In the genomic region with DNA sequence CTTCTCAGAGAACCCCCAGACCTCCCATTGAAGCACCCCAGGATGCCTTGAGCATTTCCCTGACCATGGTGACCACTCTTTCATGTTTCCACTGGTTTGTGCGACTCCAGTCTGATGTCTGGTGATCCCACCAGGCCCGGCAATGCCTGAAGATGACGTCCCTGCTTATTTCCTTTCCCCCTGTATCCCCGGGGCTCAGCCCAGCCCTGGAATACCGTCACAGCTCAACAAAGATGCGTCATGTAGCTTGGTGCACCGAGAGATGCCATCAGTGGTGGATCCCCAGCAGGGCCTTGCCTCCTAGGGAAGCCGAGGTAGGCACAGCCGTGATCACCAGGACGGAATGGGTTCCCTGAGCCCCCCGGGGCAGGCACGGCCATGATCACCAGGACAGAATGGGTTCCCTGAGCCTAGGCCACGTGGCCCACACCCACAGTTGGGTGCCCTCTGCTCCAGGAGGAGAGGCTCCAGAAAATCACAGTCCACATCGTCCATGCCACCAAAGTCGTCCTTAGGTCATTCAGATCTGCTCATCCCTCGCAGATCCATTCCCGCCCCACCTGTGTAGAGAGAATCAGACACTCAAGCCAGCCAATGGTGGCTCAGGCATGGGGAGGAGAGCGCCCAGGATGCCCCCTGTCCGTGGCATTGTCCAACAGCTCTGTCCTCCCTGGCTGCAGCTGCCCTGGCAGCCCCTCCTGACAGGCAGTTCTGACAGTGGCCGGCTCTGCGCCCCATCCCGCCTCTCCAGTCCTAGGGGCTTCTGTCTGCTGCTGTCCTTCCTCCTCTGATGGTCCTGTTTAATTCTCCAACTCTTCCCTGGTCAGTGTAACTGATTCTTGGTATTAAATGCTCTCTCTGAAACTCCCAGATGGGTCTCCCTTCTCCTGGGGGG, we compare ENCODE assay signal across 24 cellular contexts.
DNase-seq lines count a peak whose midpoint lies in the region; ATAC-seq, FAIRE-seq and TF ChIP-seq lines count a peak whose summit lies in the region.
"Had no signal": no experiment of that assay in that cellular context is flagged by ENCODE, and none has a peak within 500 bp of the region (broad histone marks: within the 10 kb centered on the region; RNA-seq: fewer than 3 reads in every experiment).

No MANE protein-coding gene starts in this region.

- H3K4me2 ChIP-seq in HepG2 (ENCODE audit: low read depth, low read length) (no peak overlapping the region), neuronal stem cell (ENCODE audit: insufficient read depth, low read length, poor library complexity, severe bottlenecking) (no peak overlapping the region)
- H3K4me2 ChIP-seq: BLaER1 had no signal

- H3K27me3 ChIP-seq in HepG2 (ENCODE audit: control insufficient read depth in 1 of 2, insufficient read depth in 2 of 2, low read length in 2 of 2) (peaks cover 12 to 63% of the 10 kb centered on the region in 2 experiments; a peak in 4 of 5 replicates), right lobe of liver (no peaks in the 10 kb centered on the region), neuronal stem cell (ENCODE audit: control insufficient read depth in 3 of 3, insufficient read depth in 3 of 3, low read depth in 1 of 3, low read length in 3 of 3) (peaks cover 0 to 40% (median 0%) of the 10 kb centered on the region in 3 experiments)
- H3K27me3 ChIP-seq: BLaER1 had no signal

- H2AFZ ChIP-seq in HepG2 (ENCODE audit: low read length), result no peak overlapping the region
- no peak overlapping the region for H2AFZ ChIP-seq in neuronal stem cell (ENCODE audit: low read length)
- H2AFZ ChIP-seq: GM23248 had no signal

- no peak for FAIRE-seq in HepG2 (lab: Jason Lieb, UNC)
- FAIRE-seq: A204.1, G401.6, GM12892, GM19239, H1 had no signal

- no peaks in the 10 kb centered on the region for H3K79me2 ChIP-seq in HepG2 (ENCODE audit: insufficient read depth, low read length)

- peak; percentile 5 for DNase-seq in activated CD8-positive, alpha-beta memory T cell treated with anti-CD3 and anti-CD28 coated beads, Interleukin-2, amount 50 U/mL, for 4 hours
- DNase-seq in activated CD8-positive, alpha-beta memory T cell treated with anti-CD3 and anti-CD28 coated beads, Interleukin-2, amount 10 ng/mL, durations not matched to agents 7 days and 5 days, result no peak
- no peak for DNase-seq in HepG2 (ENCODE audit: low spot score)
- no peak for DNase-seq in right lobe of liver
- no peak for DNase-seq in neuronal stem cell (ENCODE audit: low spot score)
- DNase-seq in dermis blood vessel endothelial cell, result no peak
- no peak for DNase-seq in NCI-H524 (lab: John Stamatoyannopoulos, UW)
- DNase-seq: Caco-2; CD4-positive, CD25-positive, alpha-beta regulatory T cell; CD8-positive, alpha-beta T cell; DMS153; DND-41; GM23248; H7 had no signal

- TF ChIP-seq RAD21 in HepG2 (CRISPR knock-in tag; IDR thresholded peaks at IDR 0.05), result no peak

- H4K91ac ChIP-seq in neuronal stem cell (ENCODE audit: low read depth, low read length, poor library complexity), result no peak overlapping the region

- no TSS peak for BruUV-seq in HepG2 (replicated peaks; lab: Mats Ljungman, UMichigan)

- intact Hi-C loops in HepG2 (cut with micrococcal nuclease; ENCODE audit: unreplicated experiment) (no loop called here), right lobe of liver (cut with DNase I) (no loop called here)

- TF ChIP-seq POLR2A in HepG2 (IDR thresholded peaks at IDR 0.05; ENCODE audit: insufficient read depth in 1 of 2, low read depth in 2 of 2, low read length in 2 of 2) (no peak), right lobe of liver (IDR thresholded peaks at IDR 0.05) (no peak)

- H3K18ac ChIP-seq in neuronal stem cell (ENCODE audit: low read length), result no peak overlapping the region

- H3K36me3 ChIP-seq in HepG2 (replicated peaks in 1 of 2; ENCODE audit: control insufficient read depth in 1 of 2, insufficient read depth in 2 of 2, low read length in 2 of 2), result no peaks in the 10 kb centered on the region
- H3K36me3 ChIP-seq in right lobe of liver, result no peaks in the 10 kb centered on the region
- H3K36me3 ChIP-seq in neuronal stem cell (replicated peaks in 1 of 2; ENCODE audit: control insufficient read depth in 2 of 2, insufficient read depth in 2 of 2, low read length in 2 of 2), result no peaks in the 10 kb centered on the region
- H3K36me3 ChIP-seq: BLaER1 had no signal

- H3K36me3 Mint-ChIP-seq in activated CD8-positive, alpha-beta memory T cell treated with anti-CD3 and anti-CD28 coated beads, Interleukin-2, amount 10 ng/mL, durations not matched to agents 7 days and 5 days, result no peaks in the 10 kb centered on the region
- H3K36me3 Mint-ChIP-seq: CD4-positive, CD25-positive, alpha-beta regulatory T cell; CD8-positive, alpha-beta T cell had no signal

- peaks cover 23% of the 10 kb centered on the region for H3K27me3 Mint-ChIP-seq in activated CD8-positive, alpha-beta memory T cell treated with anti-CD3 and anti-CD28 coated beads, Interleukin-2, amount 10 ng/mL, durations not matched to agents 7 days and 5 days

- H3K9ac ChIP-seq in HepG2 (ENCODE audit: insufficient read depth, low read depth, low read length) (no peak overlapping the region), neuronal stem cell (ENCODE audit: low read depth, low read length, poor library complexity) (peak overlapping the region; percentile 15)
- H3K9ac ChIP-seq: BLaER1, GM23248 had no signal

- no peaks in the 10 kb centered on the region for H3K79me1 ChIP-seq in neuronal stem cell (ENCODE audit: low read depth, low read length)

- no peak overlapping the region for H3K27ac ChIP-seq in HepG2 (ENCODE audit: extremely low read length, insufficient read depth, low read length)
- no peak overlapping the region for H3K27ac ChIP-seq in right lobe of liver
- H3K27ac ChIP-seq in neuronal stem cell (replicated peaks; ENCODE audit: low read length), result no peak overlapping the region
- H3K27ac ChIP-seq: 22Rv1, BLaER1, C4-2B, GM23248 had no signal

- POLR2A ChIA-PET in HepG2 (lab: Yijun Ruan, JAX), result no interaction called here

- H3K4me1 ChIP-seq in HepG2 (ENCODE audit: insufficient read depth, low read length) (no peaks in the 10 kb centered on the region), right lobe of liver (no peaks in the 10 kb centered on the region), neuronal stem cell (ENCODE audit: control insufficient read depth in 2 of 2, insufficient read depth in 1 of 2, low read depth in 1 of 2, low read length in 2 of 2) (no peaks in the 10 kb centered on the region)
- H3K4me1 ChIP-seq: BLaER1, Caco-2 had no signal

- CTCF ChIA-PET in activated CD8-positive, alpha-beta memory T cell treated with anti-CD3 and anti-CD28 coated beads, Interleukin-2, amount 10 ng/mL, durations not matched to agents 7 days and 5 days (lab: Charles Lee), result no interaction called here
- CTCF ChIA-PET in HepG2 (lab: Yijun Ruan, JAX; ENCODE audit: low intra/inter-chr PET ratio, low total read pairs), result no interaction called here

- H3K27ac Mint-ChIP-seq in activated CD8-positive, alpha-beta memory T cell treated with anti-CD3 and anti-CD28 coated beads, Interleukin-2, amount 10 ng/mL, durations not matched to agents 7 days and 5 days, result no peak overlapping the region
- H3K27ac Mint-ChIP-seq: B cell; CD4-positive, CD25-positive, alpha-beta regulatory T cell; CD8-positive, alpha-beta T cell had no signal

- H2BK120ac ChIP-seq in neuronal stem cell (ENCODE audit: low read depth, low read length), result no peak overlapping the region

- peak overlapping the region; percentile 96 for H3K23ac ChIP-seq in neuronal stem cell (ENCODE audit: low read depth, low read length, poor library complexity)

- no peak overlapping the region for H3K4ac ChIP-seq in neuronal stem cell (ENCODE audit: low read length)

- no peak overlapping the region for H2BK5ac ChIP-seq in neuronal stem cell (ENCODE audit: low read length)

- 0% methylated on average over 18 of the region's 22 CpGs for WGBS in HepG2 (ENCODE audit: low lambda C conversion rate)
- WGBS in right lobe of liver (ENCODE audit: insufficient coverage, low coverage, low lambda C conversion rate, missing lambda C conversion rate), result 56% methylated on average over 16 of the region's 22 CpGs
- WGBS in neuronal stem cell (ENCODE audit: extremely low coverage in 2 of 2, insufficient read length in 2 of 2, insufficient replicate concordance in 1 of 2), 2 donors, result no CpG with 5 or more reads among the region's 22 CpGs

- H3K9me3 ChIP-seq in HepG2 (ENCODE audit: low read length) (peaks cover 6% of the 10 kb centered on the region), right lobe of liver (no peaks in the 10 kb centered on the region), neuronal stem cell (replicated peaks in 1 of 2; ENCODE audit: control insufficient read depth in 2 of 2, insufficient read depth in 1 of 2, low read depth in 1 of 2, low read length in 2 of 2) (no peaks in the 10 kb centered on the region)
- H3K9me3 ChIP-seq: Caco-2 had no signal

- no peak overlapping the region for H3K4me3 ChIP-seq in HepG2 (replicated peaks in 1 of 3; ENCODE audit: insufficient read depth in 1 of 3, low read depth in 2 of 3, low read length in 3 of 3)
- no peak overlapping the region for H3K4me3 ChIP-seq in right lobe of liver
- no peak overlapping the region for H3K4me3 ChIP-seq in neuronal stem cell (ENCODE audit: low read length in 2 of 2)
- H3K4me3 ChIP-seq: BLaER1, GM23248 had no signal

- no peak overlapping the region for H4K8ac ChIP-seq in neuronal stem cell (ENCODE audit: low read depth, low read length)

- peak overlapping the region; percentile 7 for H2BK12ac ChIP-seq in neuronal stem cell (ENCODE audit: low read length)

- no peaks in the 10 kb centered on the region for H3K9me3 Mint-ChIP-seq in activated CD8-positive, alpha-beta memory T cell treated with anti-CD3 and anti-CD28 coated beads, Interleukin-2, amount 10 ng/mL, durations not matched to agents 7 days and 5 days (ENCODE audit: low read depth)

- no peaks in the 10 kb centered on the region for H3K4me1 Mint-ChIP-seq in activated CD8-positive, alpha-beta memory T cell treated with anti-CD3 and anti-CD28 coated beads, Interleukin-2, amount 10 ng/mL, durations not matched to agents 7 days and 5 days
- H3K4me1 Mint-ChIP-seq: B cell; CD4-positive, CD25-positive, alpha-beta regulatory T cell had no signal

- no peak for TF ChIP-seq EP300 in HepG2 (IDR thresholded peaks at IDR 0.05; ENCODE audit: low read depth in 2 of 2, low read length in 2 of 2)
- no peak for TF ChIP-seq EP300 in HepG2 (CRISPR knock-in tag; IDR thresholded peaks at IDR 0.05; ENCODE audit: borderline replicate concordance)

- H2AK5ac ChIP-seq in neuronal stem cell (ENCODE audit: low read depth, low read length), result no peak overlapping the region

- H3K4me3 Mint-ChIP-seq in activated CD8-positive, alpha-beta memory T cell treated with anti-CD3 and anti-CD28 coated beads, Interleukin-2, amount 10 ng/mL, durations not matched to agents 7 days and 5 days, result no peak overlapping the region
- H3K4me3 Mint-ChIP-seq: B cell; CD4-positive, CD25-positive, alpha-beta regulatory T cell; CD8-positive, alpha-beta T cell had no signal

- no peaks in the 10 kb centered on the region; the same call in 1 of the 2 replicates for H4K20me1 ChIP-seq in HepG2 (ENCODE audit: insufficient read depth, low read length)
- H4K20me1 ChIP-seq: BLaER1 had no signal

- TF ChIP-seq CTCF in HepG2 (CRISPR knock-in tag; IDR thresholded peaks at IDR 0.05) (no peak), right lobe of liver (IDR thresholded peaks at IDR 0.05) (no peak)

- no peak overlapping the region for H3K14ac ChIP-seq in neuronal stem cell (ENCODE audit: low read length)

- ATAC-seq in activated CD8-positive, alpha-beta memory T cell treated with anti-CD3 and anti-CD28 coated beads, Interleukin-2, amount 10 ng/mL, durations not matched to agents 7 days and 5 days, result no peak
- no peak for ATAC-seq in HepG2
- no peak for ATAC-seq in right lobe of liver
- ATAC-seq: CD8-positive, alpha-beta T cell; HCT116 had no signal

- in situ Hi-C loops in HepG2 (cut with HindIII; ENCODE audit: extremely low pct_ligation_motif_present, low pct_unique_long_range_greater_than_20kb), result no loop called here

- no peak overlapping the region for H2BK15ac ChIP-seq in neuronal stem cell (ENCODE audit: low read length)
